9 cellular contexts compared by ENCODE assay signal in the genomic region with DNA sequence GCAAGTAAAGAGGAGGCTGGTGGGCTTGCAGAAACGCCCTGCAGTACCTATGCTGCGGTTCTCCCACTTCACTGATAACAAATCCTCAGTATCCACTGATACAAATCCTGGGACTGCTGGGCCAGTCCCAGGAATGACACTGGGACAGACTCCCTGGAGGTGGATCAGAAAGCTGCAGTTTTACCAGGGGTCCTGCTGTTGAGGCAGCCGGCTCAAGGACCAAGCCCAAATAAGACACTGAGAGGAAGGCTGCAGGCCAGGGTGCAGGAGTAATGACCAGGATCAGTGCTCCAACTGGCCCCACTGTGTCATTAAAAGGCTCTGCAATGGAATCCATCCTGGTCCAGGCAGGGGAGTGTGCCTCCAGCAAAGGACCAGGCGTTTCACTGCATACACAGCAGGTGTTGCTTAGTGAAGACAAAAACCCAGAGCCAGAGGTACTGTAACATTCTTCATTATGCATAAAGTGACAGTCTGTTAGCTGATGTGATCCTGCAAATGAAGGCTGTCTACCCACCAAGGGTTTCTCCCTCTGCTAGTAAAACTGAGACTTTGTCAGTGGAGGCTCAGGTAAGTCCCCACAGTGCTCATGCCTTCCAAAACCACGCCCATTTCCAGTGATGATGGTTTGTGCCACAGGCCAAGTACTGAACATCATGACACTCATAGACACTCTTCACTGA. TPM values are rescaled to one million over a fixed set of nuclear protein-coding genes. Genes with fewer than 3 reads are reported as not detected.
A peak's percentile ranks its signal among the peaks of the same experiment; 100 is the strongest.
DNase-seq lines count a peak whose midpoint lies in the region; ATAC-seq, FAIRE-seq and TF ChIP-seq lines count a peak whose summit lies in the region.
"Had no signal": no experiment of that assay in that cellular context is flagged by ENCODE, and none has a peak within 500 bp of the region (broad histone marks: within the 10 kb centered on the region; RNA-seq: fewer than 3 reads in every experiment).

No MANE protein-coding gene starts in this region.

- CTCF ChIA-PET in A673 (lab: Charles Lee) = no interaction called here

- 34 to 69% methylated on average over 2 to 3 of the region's 5 CpGs for WGBS in esophagus squamous epithelium, 2 donors

- POLR2A ChIA-PET in A673 (lab: Charles Lee; ENCODE audit: low non-redundant PET) = no interaction called here

- peak overlapping the region; percentile 92 for H3K27ac ChIP-seq in A673 (ENCODE audit: low read depth, low read length, poor library complexity, severe bottlenecking)
- peak overlapping the region; percentile 95 for H3K27ac ChIP-seq in VCaP
- peak overlapping the region in 2 of 4 donors; percentile 95 to 98 for H3K27ac ChIP-seq in esophagus squamous epithelium

- H3K36me3 ChIP-seq in A673 (ENCODE audit: insufficient read depth, low read length, poor library complexity, severe bottlenecking) = peaks cover 30% of the 10 kb centered on the region
- peaks cover 6 to 54% (median 10%) of the 10 kb centered on the region in 3 donors for H3K36me3 ChIP-seq in esophagus squamous epithelium

- no peak for ATAC-seq in HG02571 (IDR thresholded peaks at IDR 0.05; ENCODE audit: unreplicated experiment)

- intact Hi-C loops in A673 (cut with micrococcal nuclease; ENCODE audit: unreplicated experiment) (no loop called here), esophagus squamous epithelium (cut with DNase I) (no loop called here)

- TF ChIP-seq CTCF in A673 (conservative IDR thresholded peaks at IDR 0.05; ENCODE audit: low read depth, low read length) = no peak
- TF ChIP-seq CTCF in VCaP (conservative IDR thresholded peaks at IDR 0.05) = no peak
- TF ChIP-seq CTCF in esophagus squamous epithelium (IDR thresholded peaks at IDR 0.05) = no peak

- H3K4me3 ChIP-seq in A673 (ENCODE audit: low read depth, low read length, poor library complexity, severe bottlenecking) (peak overlapping the region; percentile 96), esophagus squamous epithelium (peak overlapping the region in 1 of 4 donors; percentile 89)

- no peak for DNase-seq in A673 (ENCODE audit: low spot score)
- DNase-seq in GM18507 (ENCODE audit: extremely low spot score, insufficient read length, low read depth) = no peak
- DNase-seq in iPS-NIHi7 (ENCODE audit: extremely low spot score) = peak; percentile 22
- DNase-seq in esophagus squamous epithelium (lab: John Stamatoyannopoulos, UW) = no peak
- no peak for DNase-seq in NCI-H1417 treated with DMSO at 0.1 percent for 48 hours (lab: John Stamatoyannopoulos, UW)
- no peak for DNase-seq in NCI-H187 (lab: John Stamatoyannopoulos, UW)

- H3K4me1 ChIP-seq in A673 (ENCODE audit: insufficient read depth, low read length, poor library complexity, severe bottlenecking) = peaks cover 6% of the 10 kb centered on the region
- peaks cover 21 to 38% (median 22%) of the 10 kb centered on the region in 3 donors for H3K4me1 ChIP-seq in esophagus squamous epithelium

- BruUV-seq in A673 (replicated peaks; lab: Mats Ljungman, UMichigan) = no TSS peak

- H3K27me3 ChIP-seq in A673 (replicated peaks; ENCODE audit: insufficient read depth, low read depth, low read length, poor library complexity) (no peaks in the 10 kb centered on the region), esophagus squamous epithelium (no peaks in the 10 kb centered on the region)
- H3K27me3 ChIP-seq: SJSA1 had no signal

- no peak for TF ChIP-seq POLR2A in esophagus squamous epithelium (IDR thresholded peaks at IDR 0.05)

- FAIRE-seq in GM18507 (lab: Jason Lieb, UNC) = peak; percentile 41

- H3K9me3 ChIP-seq in A673 (ENCODE audit: low read depth, low read length, poor library complexity, severe bottlenecking) (no peaks in the 10 kb centered on the region), esophagus squamous epithelium (no peaks in the 10 kb centered on the region)
- H3K9me3 ChIP-seq: SJSA1 had no signal

RNA-seq across cellular contexts. Expression of a gene that starts 1.4 kb away (rescaled TPM):
- total RNA-seq in A673 (2021) (28.4 and 34.1 TPM in 2 replicates), esophagus squamous epithelium (10 to 100 TPM; 15.8 to 54.0 (median 24.7) TPM)

RNA-seq across cellular contexts. Expression of a gene that starts 16.5 kb away (rescaled TPM):
- 21.9 and 23.1 TPM in 2 replicates for total RNA-seq in A673 (2021)
- 10 to 100 TPM; 14.6 to 25.7 (median 17.5) TPM for total RNA-seq in esophagus squamous epithelium

RNA-seq across cellular contexts. Expression of a gene that starts 17.3 kb away (rescaled TPM):
- 50.6 and 52.3 TPM in 2 replicates for total RNA-seq in A673 (2021)
- 10 to 100 TPM; 11.2 to 19.8 (median 14.4) TPM for total RNA-seq in esophagus squamous epithelium

RNA-seq across cellular contexts. Expression of a gene that starts 30.1 kb away (rescaled TPM):
- total RNA-seq in A673 (2021) (161 and 195 TPM in 2 replicates), esophagus squamous epithelium (10 to 100 TPM; 33.0 to 57.4 (median 45.6) TPM)

RNA-seq across cellular contexts. Expression of a gene that starts 30.8 kb away (rescaled TPM):
- total RNA-seq in A673 (2021) = 79.1 and 79.2 TPM in 2 replicates
- total RNA-seq in esophagus squamous epithelium = 10 to 100 TPM in 2 of 4 donors, 1 to 10 TPM in 2; 3.4 to 16.7 (median 9.1) TPM
